In the genomic region with DNA sequence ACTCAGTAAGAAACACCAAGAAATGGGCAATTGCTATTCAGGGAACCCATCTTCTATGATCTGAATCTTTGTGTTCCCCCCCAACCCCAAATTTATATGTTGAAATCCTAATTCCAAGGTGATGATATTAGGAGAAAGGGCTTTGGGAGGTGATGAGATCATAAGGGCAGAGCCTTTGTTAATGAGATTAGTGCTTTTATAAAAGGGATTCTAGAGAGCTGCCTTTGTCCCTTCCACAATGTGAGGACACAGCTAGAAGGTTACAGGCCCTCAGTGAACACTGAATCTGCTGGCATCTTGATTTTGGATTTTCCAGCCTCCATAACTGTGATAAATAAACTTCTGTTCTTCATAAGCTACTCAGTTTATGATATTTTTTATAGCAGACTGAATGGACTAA, we compare ENCODE assay signal across 24 cellular contexts.
"Had no signal": no experiment of that assay in that cellular context is flagged by ENCODE, and none has a peak within 500 bp of the region (broad histone marks: within the 10 kb centered on the region; RNA-seq: fewer than 3 reads in every experiment).

No MANE protein-coding gene starts in this region.

- H3K27me3 ChIP-seq: gastrocnemius medialis, pancreas, right lobe of liver, suprapubic skin, vagina had no signal

- H3K4me3 Mint-ChIP-seq: endodermal cell; memory B cell; naive thymus-derived CD4-positive, alpha-beta T cell; nephron; stimulated activated naive B cell treated with anti-CD40 and anti-IgM and Interleukin-4, amounts not matched to agents 10 μg/mL and 1 μg/mL and 100 μg/mL, for 72 hours; stimulated activated naive CD8-positive, alpha-beta T cell treated with anti-CD3 and anti-CD28 coated beads, Interleukin-15, Interleukin-2, amounts not matched to agents 100 ng/mL and 50 ng/mL, for 24 hours had no signal

- H3K4me1 Mint-ChIP-seq: endodermal cell; memory B cell; stimulated activated naive B cell treated with anti-CD40 and anti-IgM and Interleukin-4, amounts not matched to agents 10 μg/mL and 1 μg/mL and 100 μg/mL, for 72 hours had no signal

- H3K27ac ChIP-seq: epithelial cell of prostate, gastrocnemius medialis, pancreas, right lobe of liver, suprapubic skin, vagina had no signal

- H3K27ac Mint-ChIP-seq: endodermal cell; memory B cell; naive thymus-derived CD4-positive, alpha-beta T cell; nephron; stimulated activated naive B cell treated with anti-CD40 and anti-IgM and Interleukin-4, amounts not matched to agents 10 μg/mL and 1 μg/mL and 100 μg/mL, for 72 hours; stimulated activated naive CD8-positive, alpha-beta T cell treated with anti-CD3 and anti-CD28 coated beads, Interleukin-15, Interleukin-2, amounts not matched to agents 100 ng/mL and 50 ng/mL, for 24 hours had no signal

- DNase-seq: effector CD8-positive, alpha-beta T cell; endodermal cell; foreskin fibroblast; gastrocnemius medialis; head of caudate nucleus; midbrain; naive thymus-derived CD4-positive, alpha-beta T cell; occipital lobe; pancreas; right lobe of liver; small intestine; stimulated activated CD4-positive, alpha-beta T cell treated with anti-CD3 and anti-CD28 coated beads, Interleukin-15, amount 100 ng/mL, for 24 hours; stimulated activated CD4-positive, alpha-beta T cell treated with anti-CD3 and anti-CD28 coated beads, Interleukin-2, amount 100 ng/mL, for 48 hours; stimulated activated naive B cell treated with anti-CD40 and anti-IgM and Interleukin-4, amounts not matched to agents 10 μg/mL and 1 μg/mL and 100 μg/mL, for 72 hours; trophoblast cell had no signal

- ATAC-seq: esophagus mucosa; gastrocnemius medialis; left lobe of liver; naive thymus-derived CD4-positive, alpha-beta T cell; pancreas; right lobe of liver; stimulated activated naive B cell treated with anti-CD40 and anti-IgM and Interleukin-4, amounts not matched to agents 10 μg/mL and 1 μg/mL and 100 μg/mL, for 72 hours had no signal

- H3K4me1 ChIP-seq: gastrocnemius medialis, pancreas, right lobe of liver, suprapubic skin, vagina had no signal

- H3K27me3 Mint-ChIP-seq: memory B cell; naive thymus-derived CD4-positive, alpha-beta T cell; stimulated activated naive B cell treated with anti-CD40 and anti-IgM and Interleukin-4, amounts not matched to agents 10 μg/mL and 1 μg/mL and 100 μg/mL, for 72 hours; stimulated activated naive CD8-positive, alpha-beta T cell treated with anti-CD3 and anti-CD28 coated beads, Interleukin-15, Interleukin-2, amounts not matched to agents 100 ng/mL and 50 ng/mL, for 24 hours had no signal

- H3K36me3 ChIP-seq: gastrocnemius medialis, pancreas, right lobe of liver, suprapubic skin, vagina had no signal

- H3K9me3 ChIP-seq: gastrocnemius medialis, pancreas, right lobe of liver, suprapubic skin, vagina had no signal

- H3K36me3 Mint-ChIP-seq: memory B cell; naive thymus-derived CD4-positive, alpha-beta T cell; stimulated activated naive B cell treated with anti-CD40 and anti-IgM and Interleukin-4, amounts not matched to agents 10 μg/mL and 1 μg/mL and 100 μg/mL, for 72 hours had no signal

- H3K4me3 ChIP-seq: gastrocnemius medialis, lung, pancreas, right lobe of liver, suprapubic skin, vagina had no signal

- H3K9me3 Mint-ChIP-seq: endodermal cell; memory B cell; naive thymus-derived CD4-positive, alpha-beta T cell; nephron; stimulated activated naive B cell treated with anti-CD40 and anti-IgM and Interleukin-4, amounts not matched to agents 10 μg/mL and 1 μg/mL and 100 μg/mL, for 72 hours; stimulated activated naive CD8-positive, alpha-beta T cell treated with anti-CD3 and anti-CD28 coated beads, Interleukin-15, Interleukin-2, amounts not matched to agents 100 ng/mL and 50 ng/mL, for 24 hours had no signal
